In the genomic region with DNA sequence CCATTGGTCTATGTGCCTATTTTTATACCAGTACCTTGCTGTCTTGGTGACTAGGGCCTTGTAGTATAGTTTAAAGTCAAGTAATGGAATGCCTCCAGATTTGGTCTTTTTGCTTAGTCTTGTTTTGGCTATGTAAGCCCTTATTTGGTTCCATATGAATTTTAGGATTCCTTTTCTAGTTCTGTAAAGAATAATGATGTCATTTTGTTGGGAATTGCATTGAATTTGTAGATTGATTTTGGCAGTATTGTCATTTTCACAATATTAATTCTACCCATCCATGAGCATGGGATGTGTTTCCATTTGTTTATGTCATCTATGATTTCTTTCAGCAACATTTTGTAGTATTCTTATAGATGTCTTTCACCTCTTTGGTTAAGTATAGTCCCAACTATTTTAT, we compare ENCODE assay signal across 34 cellular contexts.
"Had no signal": no experiment of that assay in that cellular context is flagged by ENCODE, and none has a peak within 500 bp of the region (broad histone marks: within the 10 kb centered on the region; RNA-seq: fewer than 3 reads in every experiment).

No MANE protein-coding gene starts in this region.

- ATAC-seq: activated naive CD4-positive, alpha-beta T cell treated with anti-CD3 and anti-CD28 coated beads, Interleukin-2, amount 50 U/mL, for 72 hours; activated naive CD8-positive, alpha-beta T cell treated with anti-CD3 and anti-CD28 coated beads, Interleukin-2, amount 50 U/mL, for 24 hours; activated T-cell treated with anti-CD3 and anti-CD28 coated beads, Interleukin-2, amount 50 U/mL, for 4 hours; activated T-cell treated with anti-CD3 and anti-CD28 coated beads, Interleukin-2, amount 50 U/mL, for 72 hours; activated T-helper 17 cell treated with anti-CD3 and anti-CD28 coated beads, Interleukin-2, amount 50 U/mL, for 72 hours; body of pancreas had no signal

- H3K4me3 ChIP-seq: adrenal gland, ascending aorta, body of pancreas, breast epithelium, cardiac muscle cell had no signal

- H3K9me3 ChIP-seq: adrenal gland, ascending aorta, body of pancreas, breast epithelium had no signal

- H3K27ac ChIP-seq: adrenal gland, ascending aorta, body of pancreas, brain microvascular endothelial cell, breast epithelium, cardiac muscle cell had no signal

- H3K4me1 ChIP-seq: adrenal gland, ascending aorta, body of pancreas, breast epithelium had no signal

- DNase-seq: activated effector memory CD4-positive, alpha-beta T cell treated with anti-CD3 and anti-CD28 coated beads, Interleukin-2, amount 50 U/mL, for 16 hours; activated effector memory CD4-positive, alpha-beta T cell treated with Interleukin-2 at 50 U/mL for 16 hours; activated gamma-delta T cell; activated gamma-delta T cell treated with Interleukin-2 at 50 U/mL for 16 hours; activated naive CD4-positive, alpha-beta T cell; activated naive CD4-positive, alpha-beta T cell treated with anti-CD3 and anti-CD28 coated beads for 36 hours; activated naive CD4-positive, alpha-beta T cell treated with anti-CD3 and anti-CD28 coated beads, Interleukin-2, amount 10 ng/mL, durations not matched to agents 7 days and 5 days; activated naive CD4-positive, alpha-beta T cell treated with anti-CD3 and anti-CD28 coated beads, Interleukin-2, amount 50 U/mL, for 16 hours; activated naive CD4-positive, alpha-beta T cell treated with Interleukin-2 at 50 U/mL for 16 hours; activated naive CD8-positive, alpha-beta T cell treated with anti-CD3 and anti-CD28 coated beads for 36 hours; activated naive CD8-positive, alpha-beta T cell treated with anti-CD3 and anti-CD28 coated beads, Interleukin-2, amount 10 ng/mL, durations not matched to agents 7 days and 5 days; activated naive CD8-positive, alpha-beta T cell treated with anti-CD3 and anti-CD28 coated beads, Interleukin-2, amount 50 U/mL, for 24 hours; activated T-cell treated with anti-CD3 and anti-CD28 coated beads, Interleukin-2, amount 50 U/mL, for 1 hour; activated T-cell treated with anti-CD3 and anti-CD28 coated beads, Interleukin-2, amount 50 U/mL, for 24 hours; activated T-cell treated with anti-CD3 and anti-CD28 coated beads, Interleukin-2, amount 50 U/mL, for 4 hours; activated T-cell treated with anti-CD3 and anti-CD28 coated beads, Interleukin-2, amount 50 U/mL, for 48 hours; activated T-cell treated with anti-CD3 and anti-CD28 coated beads, Interleukin-2, amount 50 U/mL, for 72 hours; adrenal gland; amniotic stem cell; amygdala; anterior cingulate cortex; aorta; body of pancreas; brain microvascular endothelial cell; caudate nucleus; central memory CD4-positive, alpha-beta T cell; cerebellar nuclear complex had no signal

- H3K36me3 ChIP-seq: adrenal gland, ascending aorta, brain microvascular endothelial cell, breast epithelium, cardiac muscle cell had no signal

- H3K27me3 ChIP-seq: adrenal gland, ascending aorta, body of pancreas, brain microvascular endothelial cell, breast epithelium, cardiac muscle cell had no signal

- FAIRE-seq: astrocyte, bronchial epithelial cell had no signal
